In the genomic region with DNA sequence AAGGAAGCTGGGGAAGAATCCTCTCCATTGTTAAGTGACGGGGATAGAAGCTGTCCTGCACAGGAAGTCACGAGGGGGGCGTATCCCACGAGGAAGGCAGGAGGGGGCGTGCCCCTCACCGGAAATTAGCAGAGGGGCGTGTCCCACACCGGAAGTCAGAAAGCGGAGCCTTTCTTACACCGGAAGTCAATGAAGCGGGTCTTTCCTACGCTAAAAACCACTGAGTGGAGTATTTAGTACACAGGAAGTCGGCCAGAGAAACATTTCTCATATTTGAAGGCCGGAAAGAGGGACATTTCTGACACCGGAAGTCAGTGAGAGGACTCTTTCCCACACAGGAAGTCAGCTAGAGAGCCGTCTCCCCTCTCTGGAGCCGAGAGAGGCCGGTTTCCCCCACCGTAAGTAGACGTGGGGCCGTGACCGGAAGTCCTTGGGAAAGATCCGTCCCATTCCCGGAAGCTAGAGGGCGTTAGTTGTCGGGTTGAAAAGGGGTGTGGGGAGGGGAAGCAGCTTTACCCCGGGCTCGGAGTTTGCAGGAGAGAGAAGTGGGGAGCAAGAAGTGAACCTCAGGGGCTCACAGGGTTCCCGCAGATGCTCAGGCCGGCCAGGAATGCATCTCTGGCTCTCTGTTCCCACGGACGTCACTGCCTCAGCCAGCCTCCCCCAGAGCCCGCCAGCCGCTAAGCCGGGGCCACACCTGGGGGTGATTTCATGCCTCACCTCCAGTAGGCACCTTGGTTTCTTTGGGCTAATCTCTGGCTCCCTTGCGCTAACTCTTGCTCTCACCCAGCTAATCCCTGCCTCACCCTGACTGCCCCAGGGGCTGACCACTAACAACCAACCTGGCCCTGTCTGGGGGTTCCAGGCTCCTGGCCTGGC, we compare ENCODE assay signal across 8 cellular contexts. TPM values are rescaled to one million over a fixed set of nuclear protein-coding genes. Genes with fewer than 3 reads are reported as not detected.
DNase-seq lines count a peak whose midpoint lies in the region; ATAC-seq, FAIRE-seq and TF ChIP-seq lines count a peak whose summit lies in the region.

No MANE protein-coding gene starts in this region.

- peak overlapping the region; percentile 95 for H3K4me3 ChIP-seq in AG04449 (ENCODE audit: low read depth, low read length)
- peak overlapping the region; percentile 73 for H3K4me3 ChIP-seq in WI38 (ENCODE audit: low read depth, low read length)
- peak overlapping the region; percentile 69 for H3K4me3 ChIP-seq in bronchial epithelial cell (ENCODE audit: low read depth, low read length)

- H3K36me3 ChIP-seq in bronchial epithelial cell (ENCODE audit: control insufficient read depth, insufficient read depth, low read length), result no peaks in the 10 kb centered on the region

- CTCF ChIA-PET in AG04449 (lab: Yijun Ruan, JAX), result interaction anchor here (0.7 to 3.5 kb wide), 18 partner anchors 9 to 1204 kb away, joined by 3 to 26 read pairs (median 4); no protein-coding TSS in a partner anchor

- TF ChIP-seq CTCF in AG04449 (IDR thresholded peaks at IDR 0.05; ENCODE audit: insufficient read depth, low read length, missing control alignments) (peak; percentile 70), WI38 (IDR thresholded peaks at IDR 0.05; ENCODE audit: low read depth, low read length) (peak; percentile 45), bronchial epithelial cell (IDR thresholded peaks at IDR 0.05; ENCODE audit: insufficient read depth, low read length, severe bottlenecking) (peak; percentile 60)

- no peak for FAIRE-seq in bronchial epithelial cell (lab: Jason Lieb, UNC)

- H3K27me3 ChIP-seq in bronchial epithelial cell (ENCODE audit: control insufficient read depth, insufficient read depth, low read length), result no peaks in the 10 kb centered on the region

- POLR2A ChIA-PET in AG04449 (lab: Yijun Ruan, JAX), result interaction anchor here (1.0 to 1.2 kb wide), 3 partner anchors 9 to 159 kb away, joined by 3 read pairs; no protein-coding TSS in a partner anchor

- peak; percentile 71 for DNase-seq in AG04449 (ENCODE audit: low read depth, low spot score)
- DNase-seq in NCI-H2227 (lab: John Stamatoyannopoulos, UW; ENCODE audit: unreplicated experiment), result peak; percentile 98
- peak; percentile 81 for DNase-seq in bronchial epithelial cell (ENCODE audit: low read depth)
- peak; percentile 94 for DNase-seq in inferior parietal cortex (ENCODE audit: extremely low spot score)
- DNase-seq in smooth muscle cell of the brain vasculature (ENCODE audit: low read depth, low spot score), result peak; percentile 78

- peak; percentile 50 for ATAC-seq in GM18861 (IDR thresholded peaks at IDR 0.05; ENCODE audit: unreplicated experiment)
- peak; percentile 47 for ATAC-seq in HG03095 (IDR thresholded peaks at IDR 0.05; ENCODE audit: unreplicated experiment)

RNA-seq across cellular contexts. Expression of a gene that starts 15.4 kb away (rescaled TPM):
- total RNA-seq in bronchial epithelial cell, result 0.53 and 0.64 TPM in 2 replicates

RNA-seq across cellular contexts. Expression of a gene that starts 51.1 kb away (rescaled TPM):
- not detected in 2 replicates for total RNA-seq in bronchial epithelial cell

RNA-seq across cellular contexts. Expression of a gene that starts 55.0 kb away (rescaled TPM):
- not detected in 2 replicates for total RNA-seq in bronchial epithelial cell

Comparison
In these comparisons a context has a peak if more than half of its experiments do, and no peak if none do; other contexts are left out.
1. Peak in every context shown above with its lines: DNase-seq, ATAC-seq and H3K4me3 ChIP-seq.